10 cellular contexts compared by ENCODE assay signal in genomic region chr1:151715726-151716404, GRCh38. TPM values are rescaled to one million over a fixed set of nuclear protein-coding genes. Genes with fewer than 3 reads are reported as not detected.
A peak's percentile ranks its signal among the peaks of the same experiment; 100 is the strongest.
DNase-seq lines count a peak whose midpoint lies in the region; ATAC-seq and TF ChIP-seq lines count a peak whose summit lies in the region.
"Had no signal": no experiment of that assay in that cellular context is flagged by ENCODE, and none has a peak within 500 bp of the region (broad histone marks: within the 10 kb centered on the region; RNA-seq: fewer than 3 reads in every experiment).

No MANE protein-coding gene starts in this region.

- H3K79me2 ChIP-seq in GM23338 (replicated peaks; ENCODE audit: insufficient read depth), result no peaks in the 10 kb centered on the region

- H3K9me3 ChIP-seq in WERI-Rb-1 (ENCODE audit: severe bottlenecking) (no peaks in the 10 kb centered on the region), stomach (no peaks in the 10 kb centered on the region)
- H3K9me3 ChIP-seq: tibial nerve had no signal

- no peak for TF ChIP-seq EP300 in stomach (IDR thresholded peaks at IDR 0.05)

- DNase-seq in GM23338 (ENCODE audit: low spot score) (peak; percentile 89), NCI-H146 (lab: John Stamatoyannopoulos, UW) (peak; percentile 88), WERI-Rb-1 (peak; percentile 96), nephron progenitor cell (peak; percentile 39), stomach (no peak), pons (ENCODE audit: low spot score) (no peak)
- DNase-seq: mammary epithelial cell had no signal

- H3K4me2 ChIP-seq in GM23338, result peak overlapping the region; percentile 81

- H3K36me3 ChIP-seq in GM23338 (ENCODE audit: insufficient read depth), result no peaks in the 10 kb centered on the region
- peaks cover 41% of the 10 kb centered on the region for H3K36me3 ChIP-seq in WERI-Rb-1
- no peaks in the 10 kb centered on the region for H3K36me3 ChIP-seq in stomach
- H3K36me3 ChIP-seq: tibial nerve had no signal

- peak; percentile 73 for ATAC-seq in GM23338
- ATAC-seq in GM19397 (IDR thresholded peaks at IDR 0.05; ENCODE audit: unreplicated experiment), result no peak

- intact Hi-C loops in stomach (cut with DNase I; ENCODE audit: low total_unique reads), result no loop called here

- H4K20me1 ChIP-seq in GM23338 (replicated peaks; ENCODE audit: insufficient read depth), result no peaks in the 10 kb centered on the region

- peak overlapping the region; percentile 87 for H2AFZ ChIP-seq in GM23338

- WGBS in stomach, 5 donors, result 36 to 47% (median 42%) methylated on average over 16 to 17 of the region's 17 CpGs

- peaks cover 35% of the 10 kb centered on the region for H3K4me1 Mint-ChIP-seq in GM23338
- peaks cover 25% of the 10 kb centered on the region for H3K4me1 Mint-ChIP-seq in nephron progenitor cell

- H3K36me3 Mint-ChIP-seq in GM23338 (ENCODE audit: low read depth) (no peaks in the 10 kb centered on the region), nephron progenitor cell (ENCODE audit: low read depth) (no peaks in the 10 kb centered on the region)

- no peaks in the 10 kb centered on the region for H3K9me2 ChIP-seq in GM23338 (ENCODE audit: insufficient read depth)

- H3K27me3 ChIP-seq in GM23338 (ENCODE audit: insufficient read depth) (peaks cover 37% of the 10 kb centered on the region), WERI-Rb-1 (ENCODE audit: insufficient read depth, low read depth, severe bottlenecking) (no peaks in the 10 kb centered on the region), stomach (peaks cover 0 to 57% (median 25%) of the 10 kb centered on the region in 3 donors)

- TF ChIP-seq POLR2A in stomach (IDR thresholded peaks at IDR 0.05), result no peak

- no peak overlapping the region for H3K27ac Mint-ChIP-seq in GM23338
- H3K27ac Mint-ChIP-seq in nephron progenitor cell, result no peak overlapping the region
- H3K27ac Mint-ChIP-seq: T-helper 1 cell treated with Interleukin-12 subunit alpha and Interleukin-12 subunit beta and Interleukin-4 antibody, amounts not matched to agents 30 μg/mL and 1 μg/mL, for 36 hours had no signal

- TF ChIP-seq CTCF in GM23338 (conservative IDR thresholded peaks at IDR 0.05; ENCODE audit: low read depth in 2 of 2) (peak; percentile 67 to 75), WERI-Rb-1 (IDR thresholded peaks at IDR 0.05; ENCODE audit: low read depth, low read length) (peak; percentile 97), nephron progenitor cell (IDR thresholded peaks at IDR 0.05) (peak; percentile 24), stomach (IDR thresholded peaks at IDR 0.05) (no peak)

- H3K4me3 Mint-ChIP-seq in GM23338 (peak overlapping the region; percentile 72), nephron progenitor cell (peak overlapping the region; percentile 71)
- H3K4me3 Mint-ChIP-seq: T-helper 1 cell treated with Interleukin-12 subunit alpha and Interleukin-12 subunit beta and Interleukin-4 antibody, amounts not matched to agents 30 μg/mL and 1 μg/mL, for 36 hours had no signal

- H3K9me3 Mint-ChIP-seq in GM23338 (no peaks in the 10 kb centered on the region), nephron progenitor cell (no peaks in the 10 kb centered on the region)
- H3K9me3 Mint-ChIP-seq: T-helper 1 cell treated with Interleukin-12 subunit alpha and Interleukin-12 subunit beta and Interleukin-4 antibody, amounts not matched to agents 30 μg/mL and 1 μg/mL, for 36 hours had no signal

- H3K4me3 ChIP-seq in GM23338 (peak overlapping the region; percentile 64), WERI-Rb-1 (ENCODE audit: low read depth, low read length) (peak overlapping the region; percentile 69), stomach (peak overlapping the region in 2 of 4 donors; percentile 14 to 27)
- H3K4me3 ChIP-seq: tibial nerve had no signal

- H3F3A ChIP-seq in GM23338 (replicated peaks; ENCODE audit: low read depth), result no peaks in the 10 kb centered on the region

- H3K27ac ChIP-seq in GM23338 (ENCODE audit: low read depth) (no peak overlapping the region), WERI-Rb-1 (peak overlapping the region; percentile 90), stomach (peak overlapping the region in 1 of 5 donors; percentile 20)
- H3K27ac ChIP-seq: tibial nerve had no signal

- H3K4me1 ChIP-seq in GM23338 (ENCODE audit: insufficient read depth) (peaks cover 22% of the 10 kb centered on the region), stomach (peaks cover 18 to 32% (median 26%) of the 10 kb centered on the region in 4 donors)

- H3K27me3 Mint-ChIP-seq in GM23338 (ENCODE audit: insufficient read depth, low read depth, poor library complexity) (peaks cover 23% of the 10 kb centered on the region), nephron progenitor cell (ENCODE audit: low read depth, poor library complexity) (peaks cover 67% of the 10 kb centered on the region)

TF ChIP-seq in GM23338, 12 proteins besides CTCF, POLR2A, EP300 and RAD21:
- peak; percentile 39 for TF ChIP-seq REST (IDR thresholded peaks at IDR 0.05; ENCODE audit: unreplicated experiment)
- TF ChIP-seq POLR2AphosphoS5 (IDR thresholded peaks at IDR 0.05; ENCODE audit: low read depth), result no peak

RNA-seq across cellular contexts. Expression of gene CELF3, which starts 0.7 kb away (rescaled TPM):
- 0.31 and 0.39 TPM in 2 replicates for total RNA-seq in GM23338 (2014; rRNA removed; shearing (Covaris generic))
- polyA plus RNA-seq in GM23338 (2016; fragmentation: Nextera tagmentation; extraction: Ambion mirVana) (0.16 and 0.58 TPM in 2 replicates), stomach (1 to 10 TPM in 1 of 3 donors, under 1 TPM in 2; 0.92 to 4.3 (median 0.98) TPM)
- 10 to 100 TPM in 1 of 5 donors, 1 to 10 TPM in 2, under 1 TPM in 1, not detected in 1; 0.73 to 39.1 (median 1.2) TPM for total RNA-seq in stomach
- total RNA-seq: mammary epithelial cell, tibial nerve had no signal
- polyA plus RNA-seq: mammary epithelial cell had no signal

RNA-seq across cellular contexts. Expression of gene RIIAD1, which starts 5.5 kb away (rescaled TPM):
- total RNA-seq in GM23338 (2014; rRNA removed; shearing (Covaris generic)), result not detected in 2 replicates
- not detected in 2 replicates for polyA plus RNA-seq in GM23338 (2016; fragmentation: Nextera tagmentation; extraction: Ambion mirVana)
- not detected for total RNA-seq in stomach
- polyA plus RNA-seq in stomach, result 1 to 10 TPM in 1 of 3 donors, not detected in 2; 1.4 TPM
- total RNA-seq: mammary epithelial cell, tibial nerve had no signal
- polyA plus RNA-seq: mammary epithelial cell had no signal

RNA-seq across cellular contexts. Expression of gene MRPL9, which starts 47.4 kb away (rescaled TPM):
- 88.5 and 89.0 TPM in 2 replicates for total RNA-seq in GM23338 (2014; rRNA removed; shearing (Covaris generic))
- 126 TPM in 2 replicates for polyA plus RNA-seq in GM23338 (2016; fragmentation: Nextera tagmentation; extraction: Ambion mirVana)
- 100 to 1,000 TPM in 1 of 5 donors, 10 to 100 TPM in 4; 19.8 to 246 (median 62.9) TPM for total RNA-seq in stomach
- 10 to 100 TPM; 59.5 to 79.7 (median 76.3) TPM for polyA plus RNA-seq in stomach

Comparison
In these comparisons a context has a peak if more than half of its experiments do, and no peak if none do; other contexts are left out.
1. DNase-seq: peak in GM23338 (single experiment), NCI-H146 (single experiment), WERI-Rb-1 (single experiment) and nephron progenitor cell (single experiment); none in stomach (single experiment) and pons (single experiment).
2. CTCF ChIP-seq: peak in GM23338 (2 of 2), WERI-Rb-1 (single experiment) and nephron progenitor cell (single experiment); none in stomach (0 of 7).